In genomic region chr7:74253975-74254857, GRCh38 we compare ENCODE assay signal across 8 cellular contexts. TPM values are rescaled to one million over a fixed set of nuclear protein-coding genes. Genes with fewer than 3 reads are reported as not detected.
DNase-seq lines count a peak whose midpoint lies in the region; ATAC-seq lines count a peak whose summit lies in the region.

TSS of gene RFC2 (minus strand) at chr7:74254399. CDS start at chr7:74254383, 16 bp downstream.

- peak within 1 kb of the TSS; percentile 62 for H2BK5ac ChIP-seq in mesendoderm (ENCODE audit: low read length)

- H3K4ac ChIP-seq in mesendoderm (ENCODE audit: low read depth, low read length): peak within 1 kb of the TSS; percentile 95

- H3K56ac ChIP-seq in mesendoderm (ENCODE audit: low read length): peak within 1 kb of the TSS; percentile 97

- H2BK120ac ChIP-seq in mesendoderm (ENCODE audit: low read depth, low read length): no peak within 1 kb of the TSS

- H3K9me3 ChIP-seq in endocrine pancreas (ENCODE audit: control insufficient read depth, low read length): no peaks in the 10 kb centered on the region

- no peak within 1 kb of the TSS for H4K5ac ChIP-seq in mesendoderm (ENCODE audit: low read length)

- H3K4me3 ChIP-seq in endocrine pancreas (ENCODE audit: control insufficient read depth, insufficient read depth, low read length) (peak within 1 kb of the TSS; percentile 56), mesendoderm (ENCODE audit: low read length) (peak within 1 kb of the TSS; percentile 95)

- H4K8ac ChIP-seq in mesendoderm (ENCODE audit: low read depth, low read length): no peak within 1 kb of the TSS

- H3K4me1 ChIP-seq in endocrine pancreas (ENCODE audit: control insufficient read depth, insufficient read depth, low read length) (no peaks in the 10 kb centered on the region), mesendoderm (ENCODE audit: control insufficient read depth, low read depth, low read length) (no peaks in the 10 kb centered on the region)

- H3K79me2 ChIP-seq in mesendoderm (ENCODE audit: control insufficient read depth, insufficient read depth, low read length): peaks cover 13% of the 10 kb centered on the region

- peak within 1 kb of the TSS; percentile 72 for H3K23ac ChIP-seq in mesendoderm (ENCODE audit: low read length)

- peak within 1 kb of the TSS; percentile 40 for H3K27ac ChIP-seq in mesendoderm (ENCODE audit: low read depth, low read length)

- H2AK5ac ChIP-seq in mesendoderm (ENCODE audit: low read length): no peak within 1 kb of the TSS

- H3K9ac ChIP-seq in endocrine pancreas (ENCODE audit: control insufficient read depth, insufficient read depth, low read length) (peak within 1 kb of the TSS; percentile 90), mesendoderm (ENCODE audit: low read length) (peak within 1 kb of the TSS; percentile 97)

- no peaks in the 10 kb centered on the region for H3K36me3 ChIP-seq in endocrine pancreas (ENCODE audit: control insufficient read depth, insufficient read depth, low read length)
- peaks cover 5% of the 10 kb centered on the region for H3K36me3 ChIP-seq in mesendoderm (ENCODE audit: control insufficient read depth, insufficient read depth, low read length)

- no peaks in the 10 kb centered on the region for H3K27me3 ChIP-seq in endocrine pancreas (ENCODE audit: control insufficient read depth, insufficient read depth, low read length)
- H3K27me3 ChIP-seq in mesendoderm (ENCODE audit: insufficient read depth, low read length, poor library complexity): no peaks in the 10 kb centered on the region

- DNase-seq in COLO829 (ENCODE audit: low spot score): peak; percentile 97
- DNase-seq in HT-29 (ENCODE audit: low spot score): peak; percentile 95
- peak; percentile 100 for DNase-seq in NOMO-1 (lab: John Stamatoyannopoulos, UW; ENCODE audit: unreplicated experiment in 2 of 2)
- peak; percentile 97 to 98 (median 98) for DNase-seq in activated CD8-positive, alpha-beta memory T cell treated with anti-CD3 and anti-CD28 coated beads for 48 hours (ENCODE audit: low read depth in 2 of 3, low spot score in 2 of 3)
- peak; percentile 97 for DNase-seq in mesendoderm
- DNase-seq in stimulated activated CD8-positive, alpha-beta memory T cell treated with anti-CD3 and anti-CD28 coated beads, Interleukin-15, amount 100 ng/mL, for 1 hour (ENCODE audit: low read depth): peak; percentile 95

- H3K4me2 ChIP-seq in mesendoderm (ENCODE audit: low read length): peak within 1 kb of the TSS; percentile 86

- peak within 1 kb of the TSS; percentile 83 for H3K18ac ChIP-seq in mesendoderm (ENCODE audit: low read length)

- peaks cover 7% of the 10 kb centered on the region for H3K79me1 ChIP-seq in mesendoderm (ENCODE audit: low read length)

- ATAC-seq in GM19468 (IDR thresholded peaks at IDR 0.05; ENCODE audit: extremely low read depth, unreplicated experiment): peak; percentile 88

- WGBS in mesendoderm (ENCODE audit: extremely low coverage, insufficient coverage, low lambda C conversion rate): no CpG with 5 or more reads among the region's 83 CpGs

- no peak within 1 kb of the TSS for H2BK15ac ChIP-seq in mesendoderm (replicated peaks; ENCODE audit: low read depth)

RNA-seq across cellular contexts. Expression of gene RFC2, which starts in this region (rescaled TPM):
- 60.3 and 63.3 TPM in 2 replicates for total RNA-seq in HT-29 (2014; rRNA removed; shearing (Covaris generic))
- 70.5 TPM for polyA plus RNA-seq in mesendoderm (2013, experiment 1 of 2)
- 73.3 TPM for polyA plus RNA-seq in mesendoderm (2013, experiment 2 of 2)

Comparison
In these comparisons a context has a peak if more than half of its experiments do, and no peak if none do; other contexts are left out.
1. Peak in every context shown above with its lines: DNase-seq, ATAC-seq, H3K4me3 ChIP-seq and H3K27ac ChIP-seq.